Comparison of ENCODE assay signal across 8 cellular contexts in genomic region chr5:64811050-64811640, GRCh38. TPM values are rescaled to one million over a fixed set of nuclear protein-coding genes. Genes with fewer than 3 reads are reported as not detected.
DNase-seq lines count a peak whose midpoint lies in the region; ATAC-seq, FAIRE-seq and TF ChIP-seq lines count a peak whose summit lies in the region.

No MANE protein-coding gene starts in this region.

- H3K9ac ChIP-seq in astrocyte (ENCODE audit: low read length), result no peak overlapping the region

- H3K79me2 ChIP-seq in astrocyte (ENCODE audit: insufficient read depth, low read length), result no peaks in the 10 kb centered on the region

- no peak overlapping the region for H3K4me2 ChIP-seq in astrocyte (ENCODE audit: low read length)

- peaks cover 3% of the 10 kb centered on the region for H3K36me3 Mint-ChIP-seq in astrocyte (ENCODE audit: low read depth, unreplicated experiment)
- peaks cover 18% of the 10 kb centered on the region for H3K36me3 Mint-ChIP-seq in stimulated activated effector memory CD8-positive, alpha-beta T cell treated with anti-CD3 and anti-CD28 coated beads, Interleukin-12 subunit alpha, Interleukin-12 subunit beta, amount 100 ng/mL, for 72 hours

- H3K9me3 ChIP-seq in astrocyte (ENCODE audit: insufficient read depth, low read depth, low read length), result no peaks in the 10 kb centered on the region

- peaks cover 3% of the 10 kb centered on the region for H3K4me1 ChIP-seq in astrocyte (ENCODE audit: insufficient read depth, low read length)

- peak; percentile 46 for ATAC-seq in stimulated activated effector memory CD8-positive, alpha-beta T cell treated with anti-CD3 and anti-CD28 coated beads, Interleukin-12 subunit alpha, Interleukin-12 subunit beta, amount 100 ng/mL, for 72 hours

- H3K9me3 Mint-ChIP-seq in astrocyte (ENCODE audit: unreplicated experiment), result no peaks in the 10 kb centered on the region
- H3K9me3 Mint-ChIP-seq in stimulated activated effector memory CD8-positive, alpha-beta T cell treated with anti-CD3 and anti-CD28 coated beads, Interleukin-12 subunit alpha, Interleukin-12 subunit beta, amount 100 ng/mL, for 72 hours, result no peaks in the 10 kb centered on the region

- H3K4me3 ChIP-seq in astrocyte (ENCODE audit: insufficient read depth, low read depth, low read length), result no peak overlapping the region

- no peaks in the 10 kb centered on the region for H3K27me3 ChIP-seq in astrocyte (ENCODE audit: insufficient read depth, low read length)

- H3K4me1 Mint-ChIP-seq in astrocyte (ENCODE audit: low read depth, unreplicated experiment), result peaks cover 17% of the 10 kb centered on the region
- peaks cover 9% of the 10 kb centered on the region for H3K4me1 Mint-ChIP-seq in stimulated activated effector memory CD8-positive, alpha-beta T cell treated with anti-CD3 and anti-CD28 coated beads, Interleukin-12 subunit alpha, Interleukin-12 subunit beta, amount 100 ng/mL, for 72 hours

- peak; percentile 87 for FAIRE-seq in astrocyte (lab: Jason Lieb, UNC)

- H3K4me3 Mint-ChIP-seq in astrocyte (ENCODE audit: unreplicated experiment), result no peak overlapping the region
- no peak overlapping the region for H3K4me3 Mint-ChIP-seq in stimulated activated effector memory CD8-positive, alpha-beta T cell treated with anti-CD3 and anti-CD28 coated beads, Interleukin-12 subunit alpha, Interleukin-12 subunit beta, amount 100 ng/mL, for 72 hours

- no peaks in the 10 kb centered on the region for H3K36me3 ChIP-seq in astrocyte (ENCODE audit: insufficient read depth, low read length)

- H4K20me1 ChIP-seq in astrocyte (ENCODE audit: insufficient read depth, low read length), result no peaks in the 10 kb centered on the region

- DNase-seq in ELF-1 (ENCODE audit: low read depth, low spot score), result peak; percentile 4
- DNase-seq in H4 (ENCODE audit: low spot score), result peak; percentile 54
- DNase-seq in NCI-H2227 (lab: John Stamatoyannopoulos, UW; ENCODE audit: unreplicated experiment), result peak; percentile 46
- peak; percentile 45 for DNase-seq in astrocyte (ENCODE audit: low read depth)
- DNase-seq in iPS DF 19.7 (ENCODE audit: low read depth, low spot score), result peak; percentile 5
- no peak for DNase-seq in stimulated activated effector memory CD8-positive, alpha-beta T cell treated with anti-CD3 and anti-CD28 coated beads, Interleukin-12 subunit alpha, Interleukin-12 subunit beta, amount 100 ng/mL, for 72 hours (ENCODE audit: low spot score in 2 of 2)
- no peak for DNase-seq in activated CD4-positive, CD25-positive, alpha-beta regulatory T cell (lab: John Stamatoyannopoulos, UW)
- no peak for DNase-seq in activated CD4-positive, CD25-positive, alpha-beta regulatory T cell treated with anti-CD3 and anti-CD28 coated beads, Interleukin-2, amount 50 U/mL, for 72 hours

- H3K27ac Mint-ChIP-seq in astrocyte (ENCODE audit: unreplicated experiment), result no peak overlapping the region
- H3K27ac Mint-ChIP-seq in stimulated activated effector memory CD8-positive, alpha-beta T cell treated with anti-CD3 and anti-CD28 coated beads, Interleukin-12 subunit alpha, Interleukin-12 subunit beta, amount 100 ng/mL, for 72 hours, result no peak overlapping the region

- TF ChIP-seq CTCF in astrocyte (IDR thresholded peaks at IDR 0.05; ENCODE audit: insufficient read depth, low read depth, low read length), result peak; percentile 74

- H3K27ac ChIP-seq in astrocyte (ENCODE audit: low read depth, low read length), result no peak overlapping the region

- H2AFZ ChIP-seq in astrocyte (ENCODE audit: low read depth, low read length), result no peak overlapping the region

- H3K27me3 Mint-ChIP-seq in astrocyte (ENCODE audit: low read depth, unreplicated experiment), result no peaks in the 10 kb centered on the region

RNA-seq across cellular contexts. Expression of gene CWC27, which starts 42.4 kb away (rescaled TPM):
- total RNA-seq in H4 (2014; rRNA removed; shearing (Covaris generic)), result 11.2 and 24.4 TPM in 2 replicates
- total RNA-seq in astrocyte, result 23.2 and 25.7 TPM in 2 replicates

RNA-seq across cellular contexts. Expression of gene SREK1IP1, which starts 42.7 kb away (rescaled TPM):
- total RNA-seq in H4 (2014; rRNA removed; shearing (Covaris generic)), result 6.1 and 6.8 TPM in 2 replicates
- total RNA-seq in astrocyte, result 26.2 and 27.3 TPM in 2 replicates

Comparison
In these comparisons a context has a peak if more than half of its experiments do, and no peak if none do; other contexts are left out.
1. DNase-seq: peak in ELF-1 (single experiment), H4 (single experiment), NCI-H2227 (single experiment), astrocyte (single experiment) and iPS DF 19.7 (single experiment); none in stimulated activated effector memory CD8-positive, alpha-beta T cell treated with anti-CD3 and anti-CD28 coated beads, Interleukin-12 subunit alpha, Interleukin-12 subunit beta, amount 100 ng/mL, for 72 hours (0 of 2), activated CD4-positive, CD25-positive, alpha-beta regulatory T cell (0 of 4) and activated CD4-positive, CD25-positive, alpha-beta regulatory T cell treated with anti-CD3 and anti-CD28 coated beads, Interleukin-2, amount 50 U/mL, for 72 hours (single experiment).